5 cellular contexts compared by ENCODE assay signal in the genomic region with DNA sequence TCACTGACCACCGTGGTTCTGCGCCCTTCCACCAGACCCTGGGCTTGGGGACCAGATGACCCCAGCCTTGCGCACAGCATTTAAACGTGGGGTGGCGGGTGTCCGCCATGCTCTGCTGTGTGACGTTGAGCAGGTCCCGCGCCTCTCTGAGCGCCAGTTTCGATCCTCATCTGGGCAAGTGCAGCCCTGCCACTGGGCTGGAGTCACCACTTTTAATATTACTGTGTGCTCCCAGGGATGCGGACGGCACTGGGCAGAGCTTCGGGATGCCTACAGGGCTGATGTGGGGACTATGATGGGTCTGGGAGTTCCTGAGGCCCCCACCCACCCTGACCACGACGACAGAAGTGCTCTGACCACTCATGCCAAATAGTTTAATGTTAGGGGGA. TPM values are rescaled to one million over a fixed set of nuclear protein-coding genes. Genes with fewer than 3 reads are reported as not detected.
DNase-seq lines count a peak whose midpoint lies in the region; ATAC-seq and TF ChIP-seq lines count a peak whose summit lies in the region.

No MANE protein-coding gene starts in this region.

- H3K4me1 ChIP-seq in Peyer's patch (peaks cover 5 to 46% (median 9%) of the 10 kb centered on the region in 4 donors), fibroblast of lung (ENCODE audit: control insufficient read depth, extremely low read depth, insufficient read depth, low read length) (peaks cover 3% of the 10 kb centered on the region), stomach smooth muscle (ENCODE audit: control insufficient read depth, insufficient read depth, low read length) (peaks cover 18% of the 10 kb centered on the region)

- H3K4me3 ChIP-seq in Peyer's patch (peak overlapping the region; percentile 57 to 81 (median 70)), fibroblast of lung (replicated peaks in 1 of 4; ENCODE audit: control extremely low read depth in 1 of 4, insufficient read depth in 1 of 4, low read depth in 3 of 4, low read length in 4 of 4) (peak overlapping the region; percentile 49 to 77 (median 71)), stomach smooth muscle (ENCODE audit: low read length in 2 of 2) (peak overlapping the region; percentile 73 to 83)

- no peaks in the 10 kb centered on the region for H4K20me1 ChIP-seq in fibroblast of lung (ENCODE audit: control insufficient read depth, extremely low read depth, insufficient read depth, low read length)

- no peak for TF ChIP-seq CTCF in Peyer's patch (IDR thresholded peaks at IDR 0.05)
- no peak for TF ChIP-seq CTCF in fibroblast of lung (conservative IDR thresholded peaks at IDR 0.05 in 1 of 2, IDR thresholded peaks at IDR 0.05 in 1 of 2; ENCODE audit: low read depth in 1 of 2, low read length in 2 of 2)

- no peak for TF ChIP-seq POLR2A in Peyer's patch (IDR thresholded peaks at IDR 0.05)

- H3K27me3 ChIP-seq in Peyer's patch (no peaks in the 10 kb centered on the region), fibroblast of lung (ENCODE audit: control insufficient read depth, insufficient read depth, low read length) (no peaks in the 10 kb centered on the region), stomach smooth muscle (ENCODE audit: control insufficient read depth in 1 of 2, insufficient read depth in 2 of 2, low read length in 2 of 2) (no peaks in the 10 kb centered on the region)

- no peak for ATAC-seq in GM19452 (IDR thresholded peaks at IDR 0.05; ENCODE audit: unreplicated experiment)

- H3K27ac ChIP-seq in Peyer's patch, result peak overlapping the region; percentile 90 to 100 (median 99)
- peak overlapping the region; percentile 87 for H3K27ac ChIP-seq in fibroblast of lung (ENCODE audit: insufficient read depth, low read length)
- H3K27ac ChIP-seq in stomach smooth muscle (ENCODE audit: low read length), result peak overlapping the region; percentile 77

- H3K36me3 ChIP-seq in Peyer's patch (no peaks in the 10 kb centered on the region), fibroblast of lung (ENCODE audit: control insufficient read depth, insufficient read depth, low read length) (no peaks in the 10 kb centered on the region), stomach smooth muscle (ENCODE audit: control insufficient read depth in 2 of 2, insufficient read depth in 2 of 2, low read length in 2 of 2) (no peaks in the 10 kb centered on the region)

- H3K4me2 ChIP-seq in fibroblast of lung (ENCODE audit: extremely low read depth, insufficient read depth, low read length), result peak overlapping the region; percentile 69

- DNase-seq in Peyer's patch (peak in 1 of 3 donors; percentile 54), fibroblast of lung (ENCODE audit: low read depth in 2 of 2) (no peak), DMS153 (lab: John Stamatoyannopoulos, UW) (no peak)

- peak overlapping the region; percentile 71 for H2AFZ ChIP-seq in fibroblast of lung (ENCODE audit: low read length)

- H3K79me2 ChIP-seq in fibroblast of lung (ENCODE audit: control insufficient read depth, insufficient read depth, low read length), result no peaks in the 10 kb centered on the region

- H3K9me3 ChIP-seq in Peyer's patch (no peaks in the 10 kb centered on the region), fibroblast of lung (ENCODE audit: control insufficient read depth, insufficient read depth, low read depth, low read length) (no peaks in the 10 kb centered on the region), stomach smooth muscle (ENCODE audit: control insufficient read depth in 2 of 2, low read length in 2 of 2) (no peaks in the 10 kb centered on the region)

- H3K9ac ChIP-seq in fibroblast of lung (ENCODE audit: insufficient read depth, low read length) (no peak overlapping the region), stomach smooth muscle (ENCODE audit: low read length in 2 of 2) (peak overlapping the region; percentile 54 to 69)

RNA-seq across cellular contexts. Expression of a gene that starts 1.2 kb away (rescaled TPM):
- total RNA-seq in Peyer's patch (10 to 100 TPM in 3 of 4 donors, 1 to 10 TPM in 1; 5.0 to 64.1 (median 45.4) TPM), fibroblast of lung (4.1 and 5.0 TPM in 2 replicates)
- 0.90 and 1.6 TPM in 2 replicates for polyA plus RNA-seq in fibroblast of lung
- polyA plus RNA-seq in fibroblast of lung (2012), result 5.5 and 9.4 TPM in 2 replicates
- 6.0 TPM in 2 replicates for polyA minus RNA-seq in fibroblast of lung (ENCODE audit: low replicate concordance)

RNA-seq across cellular contexts. Expression of a gene that starts 8.6 kb away (rescaled TPM):
- 10 to 100 TPM in 3 of 4 donors, not detected in 1; 16.9 to 82.5 (median 64.1) TPM for total RNA-seq in Peyer's patch
- not detected in 2 replicates for total RNA-seq in fibroblast of lung
- polyA plus RNA-seq in fibroblast of lung, result not detected in 2 replicates
- not detected in 2 replicates for polyA plus RNA-seq in fibroblast of lung (2012)
- not detected in 2 replicates for polyA minus RNA-seq in fibroblast of lung (ENCODE audit: low replicate concordance)

RNA-seq across cellular contexts. Expression of a gene that starts 19.6 kb away (rescaled TPM):
- total RNA-seq in Peyer's patch (100 to 1,000 TPM in 2 of 4 donors, 10 to 100 TPM in 2; 12.4 to 176 (median 105) TPM), fibroblast of lung (not detected in 2 replicates)
- 0.07 TPM in 1 of 2 replicates, not detected in the other for polyA plus RNA-seq in fibroblast of lung
- polyA plus RNA-seq in fibroblast of lung (2012), result 0.09 TPM in 1 of 2 replicates, not detected in the other
- 1.0 TPM in 1 of 2 replicates, not detected in the other for polyA minus RNA-seq in fibroblast of lung (ENCODE audit: low replicate concordance)

RNA-seq across cellular contexts. Expression of a gene that starts 24.2 kb away (rescaled TPM):
- total RNA-seq in Peyer's patch (100 to 1,000 TPM; 297 to 532 (median 329) TPM), fibroblast of lung (153 and 171 TPM in 2 replicates)
- polyA plus RNA-seq in fibroblast of lung, result 64.9 and 77.5 TPM in 2 replicates
- polyA plus RNA-seq in fibroblast of lung (2012), result 133 and 160 TPM in 2 replicates
- 110 and 157 TPM in 2 replicates for polyA minus RNA-seq in fibroblast of lung (ENCODE audit: low replicate concordance)

RNA-seq across cellular contexts. Expression of a gene that starts 43.5 kb away (rescaled TPM):
- total RNA-seq in Peyer's patch (not detected), fibroblast of lung (not detected in 2 replicates)
- polyA plus RNA-seq in fibroblast of lung, result not detected in 2 replicates
- not detected in 2 replicates for polyA plus RNA-seq in fibroblast of lung (2012)
- not detected in 2 replicates for polyA minus RNA-seq in fibroblast of lung (ENCODE audit: low replicate concordance)

Comparison
In these comparisons a context has a peak if more than half of its experiments do, and no peak if none do; other contexts are left out.
1. RNA of a gene that starts 19.6 kb away (total RNA-seq): 12.4 to 176 TPM in Peyer's patch; not detected in fibroblast of lung; every median in the first group is over 10 times any median in the second.
2. Peak in every context shown above with its lines, with median percentiles within 50 percentile points of each other: H3K27ac ChIP-seq and H3K4me3 ChIP-seq.